ENCODE assay signal across 8 cellular contexts in the genomic region with DNA sequence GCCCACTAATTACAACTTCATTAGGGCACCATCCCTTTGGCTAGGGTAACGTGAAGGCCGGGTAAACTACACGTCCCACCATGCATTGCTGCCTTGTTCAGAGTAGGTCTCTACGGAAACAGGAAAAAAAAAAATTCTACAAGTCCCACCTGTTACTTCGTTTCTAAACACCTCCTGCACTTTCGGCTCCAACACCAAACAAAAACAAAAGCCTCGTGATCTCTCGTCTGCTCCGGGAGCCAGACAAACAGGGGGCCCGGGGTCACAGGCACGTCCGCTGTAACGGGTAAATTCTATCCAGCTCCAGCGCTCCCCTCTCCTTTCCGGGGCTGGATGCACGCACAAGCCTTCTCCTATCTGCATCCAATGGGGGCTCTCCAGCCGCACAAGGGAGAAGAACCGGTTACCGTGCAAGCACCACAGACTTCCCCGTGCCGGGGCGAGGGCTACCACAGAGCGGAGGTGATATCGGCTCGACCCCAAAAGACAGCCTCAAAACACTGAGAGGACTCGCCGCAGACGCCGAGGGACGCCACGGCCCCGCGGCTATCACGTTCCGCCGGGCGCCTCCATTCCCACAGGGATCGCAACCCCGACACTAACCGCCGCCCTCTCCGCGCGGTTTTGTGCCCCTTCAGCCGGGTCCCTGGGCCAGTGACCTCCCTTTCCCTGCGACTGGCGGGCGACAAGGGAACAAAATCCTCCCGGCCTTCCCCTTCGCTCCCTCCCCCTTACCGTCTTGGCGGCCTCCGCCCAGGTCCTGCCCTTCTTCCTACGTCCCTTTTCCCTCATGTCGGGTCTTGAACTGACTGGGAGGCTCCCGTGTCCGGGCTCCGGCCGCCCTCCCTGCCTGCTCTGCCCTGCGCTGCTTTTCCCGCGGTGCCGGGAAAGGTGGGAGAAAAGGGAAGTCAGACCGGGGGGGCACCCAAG. TPM values are rescaled to one million over a fixed set of nuclear protein-coding genes. Genes with fewer than 3 reads are reported as not detected.
DNase-seq lines count a peak whose midpoint lies in the region; ATAC-seq and TF ChIP-seq lines count a peak whose summit lies in the region.

No MANE protein-coding gene starts in this region.

- H3K4me3 Mint-ChIP-seq in CD14-positive monocyte, result peak overlapping the region; percentile 97

- peak; percentile 44 for ATAC-seq in GM19438 (IDR thresholded peaks at IDR 0.05; ENCODE audit: low read depth, unreplicated experiment)

- H3K27ac Mint-ChIP-seq in CD14-positive monocyte, result peak overlapping the region; percentile 97 to 100 (median 99)

- peak; percentile 43 for DNase-seq in CD14-positive monocyte (ENCODE audit: low spot score)
- DNase-seq in HL-60 (ENCODE audit: low read depth in 1 of 2, low spot score in 1 of 2), result peak; percentile 56 to 66
- peak; percentile 35 to 71 for DNase-seq in NOMO-1 (lab: John Stamatoyannopoulos, UW; ENCODE audit: unreplicated experiment in 2 of 2)
- peak; percentile 79 for DNase-seq in activated CD8-positive, alpha-beta memory T cell treated with anti-CD3 and anti-CD28 coated beads, Interleukin-2, amount 50 U/mL, for 48 hours
- peak; percentile 70 for DNase-seq in epithelial cell of esophagus (ENCODE audit: low read depth)
- DNase-seq in mucosa of gallbladder (ENCODE audit: low spot score), result peak; percentile 58
- DNase-seq in stimulated activated CD8-positive, alpha-beta memory T cell treated with anti-CD3 and anti-CD28 coated beads, Interleukin-4, amount 100 ng/mL, for 24 hours (ENCODE audit: low read depth), result peak; percentile 27

- H3K4me3 ChIP-seq in HL-60 (replicated peaks; ENCODE audit: insufficient read depth, low read length) (peak overlapping the region; percentile 93), epithelial cell of esophagus (ENCODE audit: low read length) (peak overlapping the region; percentile 89)

- H3K9me3 Mint-ChIP-seq in CD14-positive monocyte, result peaks cover 0 to 2% (median 0%) of the 10 kb centered on the region in 7 donors

- H3K27me3 ChIP-seq in HL-60 (ENCODE audit: insufficient read depth, poor library complexity, severe bottlenecking), result no peaks in the 10 kb centered on the region

- H3K27ac ChIP-seq in HL-60 (replicated peaks), result peak overlapping the region; percentile 97

- H3K4me1 Mint-ChIP-seq in CD14-positive monocyte, result peaks cover 27% of the 10 kb centered on the region

- intact Hi-C loops in CD14-positive monocyte (cut with micrococcal nuclease), result loop anchor here in 1 of 2 donors (10.0 kb wide), 1 partner anchor 907 kb away; a partner anchor contains a TSS

- peaks cover 12 to 20% of the 10 kb centered on the region in 2 donors for H3K36me3 Mint-ChIP-seq in CD14-positive monocyte

- no peaks in the 10 kb centered on the region for H3K27me3 Mint-ChIP-seq in CD14-positive monocyte (ENCODE audit: low read depth in 3 of 3)

- TF ChIP-seq CTCF in CD14-positive monocyte (IDR thresholded peaks at IDR 0.05) (no peak), HL-60 (IDR thresholded peaks at IDR 0.05; ENCODE audit: insufficient read depth, low read length) (no peak), epithelial cell of esophagus (IDR thresholded peaks at IDR 0.05; ENCODE audit: insufficient read depth, low read depth, low read length, missing control alignments) (no peak)

RNA-seq across cellular contexts. Expression of a gene that starts 0.6 kb away (rescaled TPM):
- 10 to 100 TPM in 1 of 2 donors, 1 to 10 TPM in 1; 3.6 to 13.4 TPM for polyA plus RNA-seq in CD14-positive monocyte
- total RNA-seq in mucosa of gallbladder, result 37.5 TPM

Comparison
In these comparisons a context has a peak if more than half of its experiments do, and no peak if none do; other contexts are left out.
1. Peak in every context shown above with its lines: DNase-seq, ATAC-seq, H3K4me3 ChIP-seq and H3K27ac ChIP-seq.
2. DNase-seq: peak in every context shown above with its lines; median percentile 79 in activated CD8-positive, alpha-beta memory T cell treated with anti-CD3 and anti-CD28 coated beads, Interleukin-2, amount 50 U/mL, for 48 hours; 70 in epithelial cell of esophagus; 61 in HL-60; 58 in mucosa of gallbladder; 53 in NOMO-1; 43 in CD14-positive monocyte; 27 in stimulated activated CD8-positive, alpha-beta memory T cell treated with anti-CD3 and anti-CD28 coated beads, Interleukin-4, amount 100 ng/mL, for 24 hours.